8 cellular contexts compared by ENCODE assay signal in the genomic region with DNA sequence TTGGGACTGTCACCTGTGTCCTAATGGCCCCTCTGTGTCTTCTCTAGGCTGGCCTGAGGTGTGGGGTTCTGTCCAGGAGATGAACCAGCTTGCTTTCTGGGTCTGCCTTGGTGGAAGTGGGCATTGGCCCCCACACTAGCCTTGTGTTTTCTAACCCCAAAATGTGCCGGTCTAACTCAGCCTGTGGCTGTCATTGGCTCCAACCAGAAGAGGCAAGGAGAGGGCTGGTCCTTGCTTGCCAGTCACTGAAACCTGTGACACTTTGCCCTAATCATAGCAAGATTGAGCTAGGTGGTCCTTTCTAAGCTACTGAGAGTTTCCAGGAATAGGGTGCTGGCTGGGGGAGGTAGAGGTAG. TPM values are rescaled to one million over a fixed set of nuclear protein-coding genes. Genes with fewer than 3 reads are reported as not detected.
A peak's percentile ranks its signal among the peaks of the same experiment; 100 is the strongest.
DNase-seq lines count a peak whose midpoint lies in the region; ATAC-seq, FAIRE-seq and TF ChIP-seq lines count a peak whose summit lies in the region.

No MANE protein-coding gene starts in this region.

- H4K5ac ChIP-seq in H1 (ENCODE audit: insufficient read length, low read depth, low read length): no peak overlapping the region

- CTCF ChIA-PET in H1 (lab: Charles Lee; ENCODE audit: partially characterized antibody): interaction anchor here (0.7 to 7.6 kb wide), 21 partner anchors 8 to 1373 kb away, joined by 3 to 97 read pairs (median 6); a partner anchor contains a TSS

- H3K36me3 ChIP-seq in DOHH2 (ENCODE audit: control insufficient read depth, low read length): peaks cover 52% of the 10 kb centered on the region
- peaks cover 46% of the 10 kb centered on the region for H3K36me3 ChIP-seq in OCI-LY1 (ENCODE audit: insufficient read depth, low read length)
- H3K36me3 ChIP-seq in H1 (ENCODE audit: control insufficient read depth in 2 of 4, insufficient read depth in 4 of 4, low read length in 3 of 4): peaks cover 9 to 21% (median 17%) of the 10 kb centered on the region in 4 experiments; a peak in 7 of 8 replicates
- no peaks in the 10 kb centered on the region for H3K36me3 ChIP-seq in parathyroid adenoma (ENCODE audit: control insufficient read depth, insufficient read depth, low read length)

- H3K14ac ChIP-seq in H1 (ENCODE audit: insufficient read length): no peak overlapping the region

- H3K4me3 ChIP-seq in DOHH2 (ENCODE audit: low read length) (peak overlapping the region; percentile 95), OCI-LY1 (ENCODE audit: low read depth, low read length, poor library complexity, severe bottlenecking) (peak overlapping the region; percentile 78), H1 (ENCODE audit: extremely low read depth in 1 of 4, insufficient read depth in 2 of 4, low read depth in 3 of 4, low read length in 4 of 4) (0 out of 8 replicates have a peak overlapping the region, but pooled peaks of 1 of the 4 experiments have one; percentile 89), parathyroid adenoma (ENCODE audit: low read depth, low read length) (peak overlapping the region; percentile 91)

- WGBS in H1 (ENCODE audit: extremely low coverage in 1 of 2, insufficient coverage in 1 of 2, insufficient read length in 1 of 2, insufficient replicate concordance in 2 of 2, low coverage in 1 of 2, low lambda C conversion rate in 2 of 2, missing lambda C conversion rate in 1 of 2), 2 experiments: 70% methylated on average over 1 of the region's 1 CpG; no CpG with 5 or more reads in 1 of the 2 experiments

- no peak overlapping the region for H2AK5ac ChIP-seq in H1 (ENCODE audit: low read depth, low read length)

- H3F3A ChIP-seq in DOHH2 (ENCODE audit: control insufficient read depth, insufficient read depth) (no peaks in the 10 kb centered on the region; the same call in 1 of the 2 replicates), OCI-LY1 (ENCODE audit: insufficient read depth, low read length) (no peaks in the 10 kb centered on the region)

- no peak overlapping the region for H3K56ac ChIP-seq in H1 (replicated peaks; ENCODE audit: insufficient read length, low read depth, low read length)

- H2BK20ac ChIP-seq in H1 (ENCODE audit: low read length): no peak overlapping the region

- H2BK12ac ChIP-seq in H1 (ENCODE audit: low read depth, low read length): no peak overlapping the region

- H2AFZ ChIP-seq in OCI-LY1 (ENCODE audit: low read length) (no peak overlapping the region), H1 (ENCODE audit: low read length) (no peak overlapping the region), parathyroid adenoma (no peak overlapping the region)

- H2BK120ac ChIP-seq in H1 (replicated peaks; ENCODE audit: low read depth, low read length): no peak overlapping the region

- H2BK5ac ChIP-seq in H1 (ENCODE audit: low read depth, low read length): no peak overlapping the region

- POLR2A ChIA-PET in H1 (lab: Charles Lee; ENCODE audit: partially characterized antibody): interaction anchor here (1.0 to 4.0 kb wide), 10 partner anchors 9 to 179 kb away, joined by 3 to 22 read pairs (median 4); no protein-coding TSS in a partner anchor

- H3K79me2 ChIP-seq in DOHH2 (ENCODE audit: control insufficient read depth, low read length) (peaks cover 74% of the 10 kb centered on the region), OCI-LY1 (ENCODE audit: insufficient read depth, low read length) (peaks cover 28% of the 10 kb centered on the region), H1 (ENCODE audit: control insufficient read depth in 1 of 2, insufficient read depth in 2 of 2, low read length in 2 of 2) (peaks cover 19 to 61% of the 10 kb centered on the region in 2 experiments; a peak in 3 of 4 replicates), parathyroid adenoma (peaks cover 39% of the 10 kb centered on the region)

- H3K27ac ChIP-seq in DOHH2 (ENCODE audit: low read depth, low read length) (peak overlapping the region; percentile 63), OCI-LY1 (ENCODE audit: low read depth, low read length, poor library complexity, severe bottlenecking) (peak overlapping the region; percentile 60), H1 (ENCODE audit: low read depth, low read length) (no peak overlapping the region), parathyroid adenoma (peak overlapping the region; percentile 93)

- no peak for TF ChIP-seq EP300 in H1 (IDR thresholded peaks at IDR 0.05; ENCODE audit: borderline replicate concordance in 1 of 2, low read depth in 2 of 2, low read length in 2 of 2)

- H3K18ac ChIP-seq in H1 (ENCODE audit: extremely low read depth, low read length): no peak overlapping the region

- H2BK15ac ChIP-seq in H1 (ENCODE audit: low read length): no peak overlapping the region

- H3K23me2 ChIP-seq in H1 (ENCODE audit: low read depth, low read length): peaks cover 17% of the 10 kb centered on the region; the same call in 1 of the 2 replicates

- no peaks in the 10 kb centered on the region for H3K9me2 ChIP-seq in DOHH2 (replicated peaks; ENCODE audit: control insufficient read depth, low read length)
- H3K9me2 ChIP-seq in OCI-LY1 (ENCODE audit: low read depth, low read length): no peaks in the 10 kb centered on the region

- H3K4me1 ChIP-seq in DOHH2 (ENCODE audit: control insufficient read depth, low read length) (peaks cover 40% of the 10 kb centered on the region), OCI-LY1 (ENCODE audit: insufficient read depth, low read length, severe bottlenecking) (peaks cover 41% of the 10 kb centered on the region), H1 (replicated peaks in 1 of 4; ENCODE audit: control insufficient read depth in 3 of 4, insufficient read depth in 4 of 4, low read length in 3 of 4) (peaks cover 0 to 35% (median 19%) of the 10 kb centered on the region in 4 experiments; a peak in 6 of 7 replicates), parathyroid adenoma (peaks cover 16% of the 10 kb centered on the region)

- no peak overlapping the region for H4K91ac ChIP-seq in H1 (replicated peaks; ENCODE audit: insufficient read length, low read length)

- H3K27me3 ChIP-seq in DOHH2 (ENCODE audit: control insufficient read depth, low read length) (no peaks in the 10 kb centered on the region), OCI-LY1 (ENCODE audit: insufficient read depth, low read length) (no peaks in the 10 kb centered on the region), H1 (replicated peaks in 1 of 4; ENCODE audit: control insufficient read depth in 3 of 4, extremely low read depth in 1 of 4, insufficient read depth in 3 of 4, low read length in 3 of 4) (peaks cover 0 to 6% (median 2%) of the 10 kb centered on the region in 4 experiments; a peak in 1 of 7 replicates), parathyroid adenoma (ENCODE audit: control insufficient read depth, insufficient read depth, low read length) (no peaks in the 10 kb centered on the region)

- no peak overlapping the region for H3K4ac ChIP-seq in H1 (replicated peaks; ENCODE audit: insufficient read length, low read depth, low read length)

- no peak overlapping the region for H4K8ac ChIP-seq in H1 (ENCODE audit: extremely low read depth, insufficient read depth, low read length)

- H4K20me1 ChIP-seq in DOHH2 (ENCODE audit: control insufficient read depth, insufficient read depth, low read depth, low read length) (peaks cover 45% of the 10 kb centered on the region), OCI-LY1 (ENCODE audit: insufficient read depth, low read length) (no peaks in the 10 kb centered on the region), H1 (replicated peaks in 1 of 2; ENCODE audit: control insufficient read depth in 1 of 2, insufficient read depth in 2 of 2, low read length in 2 of 2) (peaks cover 41 to 42% of the 10 kb centered on the region in 2 experiments)

- H3K79me1 ChIP-seq in H1 (ENCODE audit: low read depth, low read length): peaks cover 10% of the 10 kb centered on the region

- DNase-seq in H1 (ENCODE audit: low read depth in 1 of 2, low spot score in 2 of 2) (no peak), middle frontal gyrus (ENCODE audit: extremely low spot score, low spot score) (no peak), NCI-H524 (lab: John Stamatoyannopoulos, UW) (no peak)

- no peak for TF ChIP-seq POLR2A in H1 (IDR thresholded peaks at IDR 0.05; ENCODE audit: control extremely low read depth in 1 of 2, low read depth in 2 of 2, low read length in 2 of 2)

- no peak overlapping the region for H3K23ac ChIP-seq in H1 (ENCODE audit: insufficient read length)

- H3K9me3 ChIP-seq in DOHH2 (ENCODE audit: control insufficient read depth, insufficient read depth, low read length) (no peaks in the 10 kb centered on the region), OCI-LY1 (ENCODE audit: low read length) (no peaks in the 10 kb centered on the region), H1 (ENCODE audit: insufficient read depth in 2 of 2, low read depth in 1 of 2, low read length in 1 of 2) (no peaks in the 10 kb centered on the region), parathyroid adenoma (ENCODE audit: control insufficient read depth, low read length) (no peaks in the 10 kb centered on the region)

- peak overlapping the region; percentile 78 for H3K4me2 ChIP-seq in DOHH2 (ENCODE audit: low read length)
- peak overlapping the region; percentile 99 for H3K4me2 ChIP-seq in OCI-LY1 (ENCODE audit: low read length)
- H3K4me2 ChIP-seq in H1 (ENCODE audit: insufficient read depth in 1 of 2, low read depth in 2 of 2, low read length in 2 of 2): peak overlapping the region; percentile 82 to 94; a peak in 3 of 4 replicates
- peak overlapping the region; percentile 89 for H3K4me2 ChIP-seq in parathyroid adenoma (ENCODE audit: low read length)

- no peak for TF ChIP-seq RAD21 in H1 (IDR thresholded peaks at IDR 0.05 in 1 of 2, conservative IDR thresholded peaks at IDR 0.05 in 1 of 2; ENCODE audit: low read depth in 2 of 2, low read length in 2 of 2)

- FAIRE-seq in H1 (lab: Jason Lieb, UNC): no peak

- no peak for TF ChIP-seq CTCF in DOHH2 (IDR thresholded peaks at IDR 0.05; ENCODE audit: low read depth, low read length, poor library complexity, severe bottlenecking)
- TF ChIP-seq CTCF in OCI-LY1 (IDR thresholded peaks at IDR 0.05; ENCODE audit: low read length): no peak
- no peak for TF ChIP-seq CTCF in H1 (IDR thresholded peaks at IDR 0.05; ENCODE audit: control extremely low read depth in 1 of 3, insufficient read depth in 1 of 3, low read depth in 1 of 3, low read length in 3 of 3)
- TF ChIP-seq CTCF in parathyroid adenoma (IDR thresholded peaks at IDR 0.05): no peak

- ATAC-seq in HG03135 (IDR thresholded peaks at IDR 0.05; ENCODE audit: unreplicated experiment) (no peak), HG02610 (IDR thresholded peaks at IDR 0.05; ENCODE audit: unreplicated experiment) (no peak)

- H3K9ac ChIP-seq in OCI-LY1 (ENCODE audit: low read length): peak overlapping the region; percentile 81
- no peak overlapping the region for H3K9ac ChIP-seq in H1 (replicated peaks in 1 of 4; ENCODE audit: extremely low read depth in 1 of 4, low read depth in 3 of 4, low read length in 3 of 4)
- H3K9ac ChIP-seq in parathyroid adenoma: no peak overlapping the region

RNA-seq across cellular contexts. Expression of a gene that starts 2.2 kb away (rescaled TPM):
- 35.6 and 38.5 TPM in 2 replicates for total RNA-seq in H1 (2021; fragmentation: NEBNext Ultra II Directional; extraction: Animal tissue kit (Norgen Biotek cat#: 25700))
- 13.8 and 18.9 TPM in 2 replicates for polyA plus RNA-seq in H1 (2011; rRNA removed)
- 5.7 TPM for polyA plus RNA-seq in H1 (2011; cell fraction: cytosol; rRNA removed)
- polyA plus RNA-seq in H1 (2011; cell fraction: nucleus; rRNA removed): 15.1 TPM
- 17.6 to 27.7 TPM (median 24.3 TPM) in 4 replicates for polyA plus RNA-seq in H1 (2012, experiment 1 of 2)
- 24.9 TPM for polyA plus RNA-seq in H1 (2012, experiment 2 of 2)
- polyA plus RNA-seq in H1 (2013, experiment 1 of 2): 23.9 TPM
- 24.3 TPM for polyA plus RNA-seq in H1 (2013, experiment 2 of 2)
- 14.5 and 15.8 TPM in 2 replicates for polyA minus RNA-seq in H1 (2011; rRNA and poly(A)+ RNA removed)
- 23.3 TPM for polyA minus RNA-seq in H1 (2011; cell fraction: cytosol; rRNA and poly(A)+ RNA removed)
- 21.6 TPM for polyA minus RNA-seq in H1 (2011; cell fraction: nucleus; rRNA and poly(A)+ RNA removed)

RNA-seq across cellular contexts. Expression of a gene that starts 54.2 kb away (rescaled TPM):
- 0.35 TPM in 1 of 2 replicates, not detected in the other for total RNA-seq in H1 (2021; fragmentation: NEBNext Ultra II Directional; extraction: Animal tissue kit (Norgen Biotek cat#: 25700))
- 0.14 and 0.17 TPM in 2 replicates for polyA plus RNA-seq in H1 (2011; rRNA removed)
- polyA plus RNA-seq in H1 (2011; cell fraction: cytosol; rRNA removed): 0.22 TPM
- 0.11 TPM for polyA plus RNA-seq in H1 (2011; cell fraction: nucleus; rRNA removed)
- 0.15 to 0.61 TPM (median 0.42 TPM) in 4 replicates for polyA plus RNA-seq in H1 (2012, experiment 1 of 2)
- polyA plus RNA-seq in H1 (2012, experiment 2 of 2): not detected
- 0.99 TPM for polyA plus RNA-seq in H1 (2013, experiment 1 of 2)
- 0.75 TPM for polyA plus RNA-seq in H1 (2013, experiment 2 of 2)
- not detected in 2 replicates for polyA minus RNA-seq in H1 (2011; rRNA and poly(A)+ RNA removed)
- not detected for polyA minus RNA-seq in H1 (2011; cell fraction: cytosol; rRNA and poly(A)+ RNA removed)
- 0.30 TPM for polyA minus RNA-seq in H1 (2011; cell fraction: nucleus; rRNA and poly(A)+ RNA removed)
